In genomic region chr20:47174844-47175243, GRCh38 we compare ENCODE assay signal across 21 cellular contexts.
"Had no signal": no experiment of that assay in that cellular context is flagged by ENCODE, and none has a peak within 500 bp of the region (broad histone marks: within the 10 kb centered on the region; RNA-seq: fewer than 3 reads in every experiment).

No MANE protein-coding gene starts in this region.

- H3K9me3 ChIP-seq: ascending aorta, body of pancreas, SK-N-SH had no signal

- H3K4me1 ChIP-seq: ascending aorta, body of pancreas had no signal

- H3K36me3 ChIP-seq: ascending aorta had no signal

- H3K36me3 Mint-ChIP-seq: activated naive CD4-positive, alpha-beta T cell treated with anti-CD3 and anti-CD28 coated beads, Interleukin-2, amount 50 U/mL, for 72 hours had no signal

- H3K27ac ChIP-seq: ascending aorta, body of pancreas, WERI-Rb-1 had no signal

- H3K4me3 Mint-ChIP-seq: activated CD8-positive, alpha-beta T cell treated with anti-CD3 and anti-CD28 coated beads, Interleukin-2, amount 10 ng/mL, durations not matched to agents 7 days and 5 days; activated naive CD8-positive, alpha-beta T cell treated with anti-CD3 and anti-CD28 coated beads, Interleukin-2, amount 50 U/mL, for 24 hours had no signal

- H3K4me3 ChIP-seq: ascending aorta, body of pancreas, K562 had no signal

- DNase-seq: activated CD4-positive, alpha-beta T cell treated with anti-CD3 and anti-CD28 coated beads for 48 hours; activated CD4-positive, alpha-beta T cell treated with anti-CD3 and anti-CD28 coated beads, Interleukin-2, amount 50 U/mL, for 4 hours; activated CD8-positive, alpha-beta memory T cell treated with anti-CD3 and anti-CD28 coated beads, Interleukin-2, amount 50 U/mL, for 48 hours; activated CD8-positive, alpha-beta T cell treated with anti-CD3 and anti-CD28 coated beads, Interleukin-2, amount 10 ng/mL, durations not matched to agents 7 days and 5 days; activated naive CD8-positive, alpha-beta T cell treated with anti-CD3 and anti-CD28 coated beads, Interleukin-2, amount 50 U/mL, for 24 hours; activated T-cell treated with anti-CD3 and anti-CD28 coated beads, Interleukin-2, amount 50 U/mL, for 1 hour; amniotic stem cell; body of pancreas; central memory CD4-positive, alpha-beta T cell; Kasumi-1; NCI-H1436 treated with DMSO at 0.1 percent for 48 hours; NCI-H187; NCI-H446; NCI-H524; SK-N-SH; T-helper 1 cell; WERI-Rb-1 had no signal

- H3K27me3 ChIP-seq: ascending aorta, body of pancreas had no signal

- ATAC-seq: activated CD4-positive, CD25-positive, alpha-beta regulatory T cell treated with anti-CD3 and anti-CD28 coated beads, Interleukin-2, amount 50 U/mL, for 24 hours; activated CD8-positive, alpha-beta T cell treated with anti-CD3 and anti-CD28 coated beads, Interleukin-2, amount 10 ng/mL, durations not matched to agents 7 days and 5 days; activated naive CD4-positive, alpha-beta T cell treated with anti-CD3 and anti-CD28 coated beads, Interleukin-2, amount 50 U/mL, for 72 hours; activated naive CD8-positive, alpha-beta T cell treated with anti-CD3 and anti-CD28 coated beads, Interleukin-2, amount 50 U/mL, for 24 hours; body of pancreas; K562 had no signal

- H3K4me1 Mint-ChIP-seq: activated naive CD8-positive, alpha-beta T cell treated with anti-CD3 and anti-CD28 coated beads, Interleukin-2, amount 50 U/mL, for 24 hours had no signal

- H3K27ac Mint-ChIP-seq: activated CD8-positive, alpha-beta T cell treated with anti-CD3 and anti-CD28 coated beads, Interleukin-2, amount 10 ng/mL, durations not matched to agents 7 days and 5 days; activated naive CD4-positive, alpha-beta T cell treated with anti-CD3 and anti-CD28 coated beads, Interleukin-2, amount 50 U/mL, for 72 hours; activated naive CD8-positive, alpha-beta T cell treated with anti-CD3 and anti-CD28 coated beads, Interleukin-2, amount 50 U/mL, for 24 hours had no signal

- H3K9me3 Mint-ChIP-seq: activated naive CD4-positive, alpha-beta T cell treated with anti-CD3 and anti-CD28 coated beads, Interleukin-2, amount 50 U/mL, for 72 hours; activated naive CD8-positive, alpha-beta T cell treated with anti-CD3 and anti-CD28 coated beads, Interleukin-2, amount 50 U/mL, for 24 hours had no signal
